11 cellular contexts compared by ENCODE assay signal in genomic region chr2:187768995-187769394, GRCh38.
"Had no signal": no experiment of that assay in that cellular context is flagged by ENCODE, and none has a peak within 500 bp of the region (broad histone marks: within the 10 kb centered on the region; RNA-seq: fewer than 3 reads in every experiment).

No MANE protein-coding gene starts in this region.

- H3K9me3 ChIP-seq: HAP-1 had no signal

- FAIRE-seq: H1, H54 had no signal

- H3K4me3 Mint-ChIP-seq: GM23338, H9, HFFc6 had no signal

- H3K36me3 ChIP-seq: HAP-1 had no signal

- H3K4me1 Mint-ChIP-seq: GM23338 had no signal

- H3K27ac ChIP-seq: GM23248 had no signal

- H3K4me3 ChIP-seq: GM23248, GM23338, HAP-1 had no signal

- H3K27ac Mint-ChIP-seq: GM23338, H9, HFFc6 had no signal

- ATAC-seq: GM23338, HCT116 had no signal

- H3K9ac ChIP-seq: GM23248 had no signal

- H3K4me2 ChIP-seq: GM23338 had no signal

- H3K4me1 ChIP-seq: HAP-1 had no signal

- H3K9me3 Mint-ChIP-seq: GM23338, HFFc6 had no signal

- DNase-seq: GM23248, GOT3, H7, H9, HCEC 1CT, HFFc6 had no signal

- H2AFZ ChIP-seq: GM23248, GM23338 had no signal
